In genomic region chr11:36432093-36432469, GRCh38 we compare ENCODE assay signal across 19 cellular contexts.
DNase-seq lines count a peak whose midpoint lies in the region; ATAC-seq and TF ChIP-seq lines count a peak whose summit lies in the region.
"Had no signal": no experiment of that assay in that cellular context is flagged by ENCODE, and none has a peak within 500 bp of the region (broad histone marks: within the 10 kb centered on the region; RNA-seq: fewer than 3 reads in every experiment).

No MANE protein-coding gene starts in this region.

- H3K36me3 ChIP-seq in PC-3 (ENCODE audit: low read depth, low read length), result no peaks in the 10 kb centered on the region
- H3K36me3 ChIP-seq: BE2C, left ventricle myocardium inferior had no signal

- no peaks in the 10 kb centered on the region for H3K27me3 ChIP-seq in PC-3 (ENCODE audit: low read length)
- H3K27me3 ChIP-seq: BE2C, vagina had no signal

- TF ChIP-seq CTCF in PC-3 (conservative IDR thresholded peaks at IDR 0.05; ENCODE audit: low read depth, low read length) (no peak), chondrocyte (IDR thresholded peaks at IDR 0.05) (no peak)

- peaks cover 19% of the 10 kb centered on the region for H3K4me1 Mint-ChIP-seq in activated CD4-positive, alpha-beta T cell treated with anti-CD3 and anti-CD28 coated beads for 36 hours
- H3K4me1 Mint-ChIP-seq in chondrocyte (ENCODE audit: low read depth), result peaks cover 32% of the 10 kb centered on the region
- peaks cover 67 to 82% of the 10 kb centered on the region in 2 donors for H3K4me1 Mint-ChIP-seq in natural killer cell treated with Interleukin-12 subunit alpha and Interleukin-12 subunit beta and Interleukin-15 and Interleukin-18, amount 100 ng/mL, for 72 hours (ENCODE audit: low read depth in 2 of 2)
- peaks cover 6% of the 10 kb centered on the region for H3K4me1 Mint-ChIP-seq in activated naive CD4-positive, alpha-beta T cell treated with anti-CD3 and anti-CD28 coated beads, Interleukin-2, amount 10 ng/mL, durations not matched to agents 7 days and 5 days

- intact Hi-C loops in activated CD4-positive, alpha-beta T cell treated with anti-CD3 and anti-CD28 coated beads for 36 hours (cut with DNase I, micrococcal nuclease), result loop anchor here in 1 of 2 experiments (5.0 kb wide), 1 partner anchor 40 kb away; no protein-coding TSS in a partner anchor
- intact Hi-C loops in PC-3 (cut with micrococcal nuclease), result no loop called here

- POLR2A ChIA-PET in activated CD4-positive, alpha-beta T cell treated with anti-CD3 and anti-CD28 coated beads for 36 hours (lab: Charles Lee), result no interaction called here
- POLR2A ChIA-PET in PC-3 (lab: Charles Lee; ENCODE audit: unreplicated experiment), result no interaction called here

- H3K27ac ChIP-seq in PC-3 (ENCODE audit: low read length), result no peak overlapping the region
- H3K27ac ChIP-seq: vagina had no signal

- no peak overlapping the region for H3K4me3 ChIP-seq in PC-3 (ENCODE audit: low read length)
- H3K4me3 ChIP-seq: left ventricle myocardium inferior, vagina had no signal

- no peaks in the 10 kb centered on the region for H3F3A ChIP-seq in PC-3 (ENCODE audit: low read length, unreplicated experiment)

- H3K36me3 Mint-ChIP-seq in activated CD4-positive, alpha-beta T cell treated with anti-CD3 and anti-CD28 coated beads for 36 hours (ENCODE audit: low read depth), result peaks cover 13% of the 10 kb centered on the region
- peaks cover 40% of the 10 kb centered on the region for H3K36me3 Mint-ChIP-seq in chondrocyte (ENCODE audit: low read depth)
- H3K36me3 Mint-ChIP-seq in natural killer cell treated with Interleukin-12 subunit alpha and Interleukin-12 subunit beta and Interleukin-15 and Interleukin-18, amount 100 ng/mL, for 72 hours, result peaks cover 42% of the 10 kb centered on the region
- H3K36me3 Mint-ChIP-seq in activated naive CD4-positive, alpha-beta T cell treated with anti-CD3 and anti-CD28 coated beads, Interleukin-2, amount 10 ng/mL, durations not matched to agents 7 days and 5 days, result no peaks in the 10 kb centered on the region

- no peak for ATAC-seq in activated CD4-positive, alpha-beta T cell treated with anti-CD3 and anti-CD28 coated beads for 36 hours
- ATAC-seq in PC-3, result no peak
- ATAC-seq in natural killer cell treated with Interleukin-12 subunit alpha and Interleukin-12 subunit beta and Interleukin-15 and Interleukin-18, amount 100 ng/mL, for 72 hours, result no peak

- H3K9ac ChIP-seq in PC-3 (ENCODE audit: low read length), result no peak overlapping the region

- H3K4me2 ChIP-seq in PC-3 (ENCODE audit: low read length), result no peak overlapping the region

- no peaks in the 10 kb centered on the region for H3K9me3 Mint-ChIP-seq in activated CD4-positive, alpha-beta T cell treated with anti-CD3 and anti-CD28 coated beads for 36 hours (ENCODE audit: low read depth)
- no peaks in the 10 kb centered on the region for H3K9me3 Mint-ChIP-seq in chondrocyte (ENCODE audit: low read depth)
- no peaks in the 10 kb centered on the region for H3K9me3 Mint-ChIP-seq in natural killer cell treated with Interleukin-12 subunit alpha and Interleukin-12 subunit beta and Interleukin-15 and Interleukin-18, amount 100 ng/mL, for 72 hours
- peaks cover 2% of the 10 kb centered on the region for H3K9me3 Mint-ChIP-seq in activated naive CD4-positive, alpha-beta T cell treated with anti-CD3 and anti-CD28 coated beads, Interleukin-2, amount 10 ng/mL, durations not matched to agents 7 days and 5 days

- peaks cover 10% of the 10 kb centered on the region for H3K4me1 ChIP-seq in PC-3 (ENCODE audit: insufficient read depth, low read length)
- H3K4me1 ChIP-seq: BE2C, left ventricle myocardium inferior had no signal

- no peaks in the 10 kb centered on the region for H3K9me2 ChIP-seq in PC-3 (replicated peaks; ENCODE audit: low read length)

- BruUV-seq in PC-3 (replicated peaks; lab: Mats Ljungman, UMichigan), result no TSS peak

- H3K4me3 Mint-ChIP-seq in activated CD4-positive, alpha-beta T cell treated with anti-CD3 and anti-CD28 coated beads for 36 hours, result no peak overlapping the region
- no peak overlapping the region for H3K4me3 Mint-ChIP-seq in chondrocyte (ENCODE audit: unreplicated experiment)
- H3K4me3 Mint-ChIP-seq in natural killer cell treated with Interleukin-12 subunit alpha and Interleukin-12 subunit beta and Interleukin-15 and Interleukin-18, amount 100 ng/mL, for 72 hours, result peak overlapping the region; percentile 74
- H3K4me3 Mint-ChIP-seq in activated naive CD4-positive, alpha-beta T cell treated with anti-CD3 and anti-CD28 coated beads, Interleukin-2, amount 10 ng/mL, durations not matched to agents 7 days and 5 days, result no peak overlapping the region
- H3K4me3 Mint-ChIP-seq: endodermal cell had no signal

- CTCF ChIA-PET in activated CD4-positive, alpha-beta T cell treated with anti-CD3 and anti-CD28 coated beads for 36 hours (lab: Charles Lee), result interaction anchor here (0.6 to 1.1 kb wide), 3 partner anchors 9 to 173 kb away, joined by 3 to 4 read pairs (median 3); no protein-coding TSS in a partner anchor
- CTCF ChIA-PET in PC-3 (lab: Charles Lee), result no interaction called here
- CTCF ChIA-PET in activated naive CD4-positive, alpha-beta T cell treated with anti-CD3 and anti-CD28 coated beads, Interleukin-2, amount 10 ng/mL, durations not matched to agents 7 days and 5 days (lab: Charles Lee), result no interaction called here

- peak overlapping the region; percentile 15 for H3K27ac Mint-ChIP-seq in activated CD4-positive, alpha-beta T cell treated with anti-CD3 and anti-CD28 coated beads for 36 hours
- peak overlapping the region; percentile 86 for H3K27ac Mint-ChIP-seq in chondrocyte (ENCODE audit: unreplicated experiment)
- peak overlapping the region; percentile 73 to 88 for H3K27ac Mint-ChIP-seq in natural killer cell treated with Interleukin-12 subunit alpha and Interleukin-12 subunit beta and Interleukin-15 and Interleukin-18, amount 100 ng/mL, for 72 hours
- H3K27ac Mint-ChIP-seq in activated naive CD4-positive, alpha-beta T cell treated with anti-CD3 and anti-CD28 coated beads, Interleukin-2, amount 10 ng/mL, durations not matched to agents 7 days and 5 days, result no peak overlapping the region
- H3K27ac Mint-ChIP-seq: endodermal cell had no signal

- DNase-seq in activated CD4-positive, alpha-beta T cell treated with anti-CD3 and anti-CD28 coated beads for 36 hours, result no peak
- no peak for DNase-seq in activated CD4-positive, alpha-beta T cell treated with anti-CD3 and anti-CD28 coated beads, Interleukin-2, amount 50 U/mL, for 4 hours
- DNase-seq in PC-3, result no peak
- DNase-seq in chondrocyte (ENCODE audit: low spot score), result no peak
- no peak for DNase-seq in natural killer cell treated with Interleukin-12 subunit alpha and Interleukin-12 subunit beta and Interleukin-15 and Interleukin-18, amount 100 ng/mL, for 72 hours (ENCODE audit: low spot score)
- no peak for DNase-seq in glomerular visceral epithelial cell (ENCODE audit: extremely low spot score)
- DNase-seq in activated naive CD4-positive, alpha-beta T cell treated with anti-CD3 and anti-CD28 coated beads, Interleukin-2, amount 10 ng/mL, durations not matched to agents 7 days and 5 days, result no peak
- DNase-seq in NCI-H1092 treated with DMSO at 0.1 percent for 48 hours (lab: John Stamatoyannopoulos, UW), result no peak
- DNase-seq: activated naive CD4-positive, alpha-beta T cell treated with anti-CD3 and anti-CD28 coated beads, Interleukin-2, amount 50 U/mL, for 16 hours; endodermal cell; NCI-H1048; NCI-H2081 treated with DMSO at 0.1 percent for 48 hours; NCI-H524; retina; RPMI8226 had no signal

- H4K20me1 ChIP-seq in PC-3 (ENCODE audit: low read length), result no peaks in the 10 kb centered on the region

- no peaks in the 10 kb centered on the region for H3K9me3 ChIP-seq in PC-3 (ENCODE audit: low read length)
- H3K9me3 ChIP-seq: BE2C, Caco-2, left ventricle myocardium inferior, vagina had no signal

- no peaks in the 10 kb centered on the region for H3K79me2 ChIP-seq in PC-3 (ENCODE audit: low read length)

- H3K27me3 Mint-ChIP-seq in activated CD4-positive, alpha-beta T cell treated with anti-CD3 and anti-CD28 coated beads for 36 hours, result no peaks in the 10 kb centered on the region
- no peaks in the 10 kb centered on the region for H3K27me3 Mint-ChIP-seq in chondrocyte (ENCODE audit: low read depth)
- H3K27me3 Mint-ChIP-seq in natural killer cell treated with Interleukin-12 subunit alpha and Interleukin-12 subunit beta and Interleukin-15 and Interleukin-18, amount 100 ng/mL, for 72 hours, result no peaks in the 10 kb centered on the region
- H3K27me3 Mint-ChIP-seq in activated naive CD4-positive, alpha-beta T cell treated with anti-CD3 and anti-CD28 coated beads, Interleukin-2, amount 10 ng/mL, durations not matched to agents 7 days and 5 days, result peaks cover 15% of the 10 kb centered on the region

- H2AFZ ChIP-seq in PC-3 (ENCODE audit: low read length), result 0 out of 2 replicates have a peak overlapping the region, but pooled peaks have one; percentile 10
